Comparison of ENCODE assay signal across 22 cellular contexts in the genomic region with DNA sequence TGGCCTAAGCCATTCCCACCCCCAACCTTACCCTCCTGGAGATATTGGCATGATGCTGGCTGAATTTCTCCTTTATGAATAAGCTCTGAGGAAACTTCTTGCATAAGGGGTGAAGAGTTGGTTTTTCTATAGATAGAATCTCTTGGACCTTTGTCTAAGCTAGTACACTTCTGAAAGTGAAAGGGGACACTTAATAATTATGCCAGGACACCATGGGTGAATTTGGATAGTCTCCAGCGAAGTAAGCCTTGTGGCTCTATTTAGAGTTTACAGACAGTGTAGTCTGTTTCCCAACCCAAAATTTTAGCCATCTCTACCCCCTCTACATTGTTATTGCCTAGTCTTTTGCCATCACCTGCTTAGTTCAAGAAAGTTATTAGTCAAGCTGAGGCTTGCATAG. TPM values are rescaled to one million over a fixed set of nuclear protein-coding genes. Genes with fewer than 3 reads are reported as not detected.
DNase-seq lines count a peak whose midpoint lies in the region; ATAC-seq, FAIRE-seq and TF ChIP-seq lines count a peak whose summit lies in the region.
"Had no signal": no experiment of that assay in that cellular context is flagged by ENCODE, and none has a peak within 500 bp of the region (broad histone marks: within the 10 kb centered on the region; RNA-seq: fewer than 3 reads in every experiment).

No MANE protein-coding gene starts in this region.

- DNase-seq in Caki2 (ENCODE audit: low read depth) (peak; percentile 26), HK-2 (ENCODE audit: unreplicated experiment) (no peak), GM12892 (ENCODE audit: insufficient read length) (no peak), OCI-M2 (lab: John Stamatoyannopoulos, UW; ENCODE audit: unreplicated experiment) (no peak)
- DNase-seq in activated naive CD8-positive, alpha-beta T cell treated with anti-CD3 and anti-CD28 coated beads, Interleukin-2, amount 50 U/mL, for 24 hours: no peak
- no peak for DNase-seq in activated naive CD4-positive, alpha-beta T cell treated with anti-CD3 and anti-CD28 coated beads, Interleukin-2, amount 10 ng/mL, durations not matched to agents 7 days and 5 days
- DNase-seq: activated CD4-positive, alpha-beta memory T cell treated with anti-CD3 and anti-CD28 coated beads, Interleukin-2, amount 10 ng/mL, durations not matched to agents 7 days and 5 days; activated T-cell treated with anti-CD3 and anti-CD28 coated beads, Interleukin-2, amount 50 U/mL, for 72 hours; Caco-2; caudate nucleus; effector memory CD4-positive, alpha-beta T cell; GDM1; heart right ventricle; islet precursor cell; mesenchymal stem cell; NCI-H774; right cardiac atrium; WERI-Rb-1 had no signal

- H4K20me1 ChIP-seq in KMS-11 (ENCODE audit: insufficient read depth): no peaks in the 10 kb centered on the region

- no peak overlapping the region for H3K27ac Mint-ChIP-seq in activated naive CD8-positive, alpha-beta T cell treated with anti-CD3 and anti-CD28 coated beads, Interleukin-2, amount 50 U/mL, for 24 hours
- no peak overlapping the region for H3K27ac Mint-ChIP-seq in activated naive CD4-positive, alpha-beta T cell treated with anti-CD3 and anti-CD28 coated beads, Interleukin-2, amount 10 ng/mL, durations not matched to agents 7 days and 5 days
- H3K27ac Mint-ChIP-seq: activated CD4-positive, alpha-beta memory T cell treated with anti-CD3 and anti-CD28 coated beads, Interleukin-2, amount 10 ng/mL, durations not matched to agents 7 days and 5 days; activated T-cell treated with anti-CD3 and anti-CD28 coated beads, Interleukin-2, amount 50 U/mL, for 72 hours had no signal

- TF ChIP-seq POLR2A in GM12892 (IDR thresholded peaks at IDR 0.05; ENCODE audit: low read depth, low read length): no peak

- no peak for FAIRE-seq in GM12892 (lab: Jason Lieb, UNC)

- in situ Hi-C loops in Caki2 (cut with HindIII; ENCODE audit: low pct_unique_long_range_greater_than_20kb, low sequenced_read_pairs): no loop called here

- CTCF ChIA-PET in activated naive CD4-positive, alpha-beta T cell treated with anti-CD3 and anti-CD28 coated beads, Interleukin-2, amount 10 ng/mL, durations not matched to agents 7 days and 5 days (lab: Charles Lee): no interaction called here

- no peak for TF ChIP-seq CTCF in KMS-11 (conservative IDR thresholded peaks at IDR 0.05; ENCODE audit: low read depth, low read length)

- peak overlapping the region; percentile 87 for H3K4me2 ChIP-seq in KMS-11

- H3K36me3 Mint-ChIP-seq in activated naive CD8-positive, alpha-beta T cell treated with anti-CD3 and anti-CD28 coated beads, Interleukin-2, amount 50 U/mL, for 24 hours (ENCODE audit: low read depth): no peaks in the 10 kb centered on the region
- H3K36me3 Mint-ChIP-seq in activated naive CD4-positive, alpha-beta T cell treated with anti-CD3 and anti-CD28 coated beads, Interleukin-2, amount 10 ng/mL, durations not matched to agents 7 days and 5 days: no peaks in the 10 kb centered on the region

- H3K27ac ChIP-seq in KMS-11: peak overlapping the region; percentile 80
- H3K27ac ChIP-seq: heart right ventricle, WERI-Rb-1 had no signal

- H2AFZ ChIP-seq in KMS-11 (ENCODE audit: low read depth): peak overlapping the region; percentile 50; the same call in 1 of the 2 replicates

- H3K36me3 ChIP-seq in KMS-11 (ENCODE audit: insufficient read depth): no peaks in the 10 kb centered on the region
- H3K36me3 ChIP-seq: heart right ventricle, WERI-Rb-1 had no signal

- no peaks in the 10 kb centered on the region for H3K27me3 ChIP-seq in KMS-11 (ENCODE audit: insufficient read depth, low read depth)
- H3K27me3 ChIP-seq: heart right ventricle had no signal

- no peak overlapping the region for H3K4me3 Mint-ChIP-seq in activated naive CD8-positive, alpha-beta T cell treated with anti-CD3 and anti-CD28 coated beads, Interleukin-2, amount 50 U/mL, for 24 hours
- no peak overlapping the region for H3K4me3 Mint-ChIP-seq in activated naive CD4-positive, alpha-beta T cell treated with anti-CD3 and anti-CD28 coated beads, Interleukin-2, amount 10 ng/mL, durations not matched to agents 7 days and 5 days
- H3K4me3 Mint-ChIP-seq: activated CD4-positive, alpha-beta memory T cell treated with anti-CD3 and anti-CD28 coated beads, Interleukin-2, amount 10 ng/mL, durations not matched to agents 7 days and 5 days; activated T-cell treated with anti-CD3 and anti-CD28 coated beads, Interleukin-2, amount 50 U/mL, for 72 hours had no signal

- H3K79me2 ChIP-seq in KMS-11 (ENCODE audit: insufficient read depth, low read depth): no peaks in the 10 kb centered on the region

- H3K4me1 ChIP-seq in KMS-11 (ENCODE audit: low read depth, poor library complexity, severe bottlenecking): peaks cover 56% of the 10 kb centered on the region

- H3K4me1 Mint-ChIP-seq in activated naive CD8-positive, alpha-beta T cell treated with anti-CD3 and anti-CD28 coated beads, Interleukin-2, amount 50 U/mL, for 24 hours: peaks cover 30% of the 10 kb centered on the region
- peaks cover 21% of the 10 kb centered on the region for H3K4me1 Mint-ChIP-seq in activated naive CD4-positive, alpha-beta T cell treated with anti-CD3 and anti-CD28 coated beads, Interleukin-2, amount 10 ng/mL, durations not matched to agents 7 days and 5 days

- peak overlapping the region; percentile 32; the same call in 1 of the 2 replicates for H3K9ac ChIP-seq in KMS-11

- peak; percentile 29 for ATAC-seq in GM19043 (IDR thresholded peaks at IDR 0.05; ENCODE audit: low read depth, unreplicated experiment)
- ATAC-seq in activated naive CD8-positive, alpha-beta T cell treated with anti-CD3 and anti-CD28 coated beads, Interleukin-2, amount 50 U/mL, for 24 hours: peak; percentile 8
- ATAC-seq: activated T-cell treated with anti-CD3 and anti-CD28 coated beads, Interleukin-2, amount 50 U/mL, for 72 hours; heart right ventricle had no signal

- H3K27me3 Mint-ChIP-seq in activated naive CD8-positive, alpha-beta T cell treated with anti-CD3 and anti-CD28 coated beads, Interleukin-2, amount 50 U/mL, for 24 hours: no peaks in the 10 kb centered on the region
- no peaks in the 10 kb centered on the region for H3K27me3 Mint-ChIP-seq in activated naive CD4-positive, alpha-beta T cell treated with anti-CD3 and anti-CD28 coated beads, Interleukin-2, amount 10 ng/mL, durations not matched to agents 7 days and 5 days
- H3K27me3 Mint-ChIP-seq: activated CD4-positive, alpha-beta memory T cell treated with anti-CD3 and anti-CD28 coated beads, Interleukin-2, amount 10 ng/mL, durations not matched to agents 7 days and 5 days had no signal

- no peaks in the 10 kb centered on the region for H3K9me3 Mint-ChIP-seq in activated naive CD8-positive, alpha-beta T cell treated with anti-CD3 and anti-CD28 coated beads, Interleukin-2, amount 50 U/mL, for 24 hours
- H3K9me3 Mint-ChIP-seq in activated naive CD4-positive, alpha-beta T cell treated with anti-CD3 and anti-CD28 coated beads, Interleukin-2, amount 10 ng/mL, durations not matched to agents 7 days and 5 days: peaks cover 2% of the 10 kb centered on the region
- H3K9me3 Mint-ChIP-seq: activated CD4-positive, alpha-beta memory T cell treated with anti-CD3 and anti-CD28 coated beads, Interleukin-2, amount 10 ng/mL, durations not matched to agents 7 days and 5 days had no signal

- no peak overlapping the region for H3K4me3 ChIP-seq in KMS-11 (IDR thresholded peaks at IDR 0.05; ENCODE audit: insufficient read depth, low read depth, low read length)

RNA-seq across cellular contexts. Expression of a gene that starts 27.0 kb away (rescaled TPM):
- total RNA-seq in Caki2 (2014; rRNA removed; shearing (Covaris generic); ENCODE audit: low replicate concordance): 0.43 and 0.54 TPM in 2 replicates
- polyA plus RNA-seq in GM12892 (2012; ENCODE audit: missing spikeins): not detected
- total RNA-seq: activated CD4-positive, alpha-beta memory T cell treated with anti-CD3 and anti-CD28 coated beads, Interleukin-2, amount 10 ng/mL, durations not matched to agents 7 days and 5 days; activated T-cell treated with anti-CD3 and anti-CD28 coated beads, Interleukin-2, amount 50 U/mL, for 72 hours; Caco-2; fibroblast of lung; heart right ventricle; T-helper 1 cell treated with Interleukin-12 subunit alpha and Interleukin-12 subunit beta and Interleukin-4 antibody, amounts not matched to agents 30 ng/mL and 1 ng/mL, for 36 hours had no signal
- polyA plus RNA-seq: fibroblast of lung had no signal

RNA-seq across cellular contexts. Expression of a gene that starts 36.6 kb away (rescaled TPM):
- 7.4 and 16.5 TPM in 2 replicates for total RNA-seq in Caki2 (2014; rRNA removed; shearing (Covaris generic); ENCODE audit: low replicate concordance)
- not detected for polyA plus RNA-seq in GM12892 (2012; ENCODE audit: missing spikeins)
